ENCODE assay signal across 25 cellular contexts in the genomic region with DNA sequence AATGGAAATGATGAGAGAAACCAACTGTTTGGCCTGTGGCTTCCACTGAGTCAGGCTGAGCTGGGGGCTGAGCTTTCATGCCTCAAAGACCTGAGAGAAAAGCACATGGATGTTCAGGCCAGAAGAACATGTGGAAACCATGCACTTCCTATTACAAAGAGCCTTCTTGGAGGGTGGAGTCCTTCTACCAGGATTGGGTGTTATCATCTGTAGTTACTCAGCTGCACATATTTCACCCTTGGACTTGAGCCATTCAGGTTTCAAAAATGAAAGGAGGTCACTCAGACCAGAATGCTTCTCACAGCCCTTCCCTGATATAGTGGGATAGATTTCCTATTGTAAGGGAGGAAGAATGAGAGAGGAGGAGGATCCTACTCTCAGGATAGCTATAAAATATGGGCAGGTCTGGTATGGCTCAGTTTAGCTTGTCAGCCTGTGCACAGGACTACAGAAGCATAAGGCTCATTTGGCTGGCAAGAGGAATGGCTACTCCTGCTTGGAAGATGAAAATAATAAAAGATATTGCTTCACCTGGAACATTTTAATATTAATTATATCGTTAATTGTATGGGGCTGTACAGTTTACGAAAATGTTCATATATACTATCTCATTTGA.
"Had no signal": no experiment of that assay in that cellular context is flagged by ENCODE, and none has a peak within 500 bp of the region (broad histone marks: within the 10 kb centered on the region; RNA-seq: fewer than 3 reads in every experiment).

No MANE protein-coding gene starts in this region.

- H3K4me1 ChIP-seq: esophagus squamous epithelium, left lung, spleen, testis, tibial artery had no signal

- DNase-seq: dermis blood vessel endothelial cell; effector memory CD4-positive, alpha-beta T cell; esophagus squamous epithelium; gastrocnemius medialis; head of caudate nucleus; kidney; left lung; mesendoderm; midbrain; naive thymus-derived CD8-positive, alpha-beta T cell; occipital lobe; ovary; posterior cingulate gyrus; psoas muscle; right cardiac atrium; spleen; stimulated activated CD4-positive, alpha-beta T cell treated with anti-CD3 and anti-CD28 coated beads, Interleukin-4, amount 100 ng/mL, for 4 hours; stimulated activated naive CD8-positive, alpha-beta T cell treated with anti-CD3 and anti-CD28 coated beads, Interleukin-15, Interleukin-2, amounts not matched to agents 100 U/mL and 50 U/mL, for 24 hours; substantia nigra; testis; tibial artery had no signal

- H3K36me3 Mint-ChIP-seq: naive thymus-derived CD8-positive, alpha-beta T cell; stimulated activated memory B cell treated with anti-CD40 and anti-IgM and Interleukin-4, amounts not matched to agents 10 μg/mL and 1 μg/mL and 100 μg/mL, for 72 hours; type B pancreatic cell had no signal

- ATAC-seq: gastrocnemius medialis; left lung; naive thymus-derived CD8-positive, alpha-beta T cell; psoas muscle; right cardiac atrium; stimulated activated memory B cell treated with anti-CD40 and anti-IgM and Interleukin-4, amounts not matched to agents 10 μg/mL and 1 μg/mL and 100 μg/mL, for 72 hours; stimulated activated naive CD8-positive, alpha-beta T cell treated with anti-CD3 and anti-CD28 coated beads, Interleukin-15, Interleukin-2, amounts not matched to agents 100 U/mL and 50 U/mL, for 24 hours had no signal

- H3K27ac Mint-ChIP-seq: naive thymus-derived CD8-positive, alpha-beta T cell; stimulated activated memory B cell treated with anti-CD40 and anti-IgM and Interleukin-4, amounts not matched to agents 10 μg/mL and 1 μg/mL and 100 μg/mL, for 72 hours; type B pancreatic cell had no signal

- H3K9me3 Mint-ChIP-seq: type B pancreatic cell had no signal

- H3K4me1 Mint-ChIP-seq: naive thymus-derived CD8-positive, alpha-beta T cell; stimulated activated memory B cell treated with anti-CD40 and anti-IgM and Interleukin-4, amounts not matched to agents 10 μg/mL and 1 μg/mL and 100 μg/mL, for 72 hours had no signal

- H3K27me3 Mint-ChIP-seq: type B pancreatic cell had no signal

- H3K4me3 ChIP-seq: coronary artery, esophagus squamous epithelium, gastrocnemius medialis, left lung, ovary, psoas muscle, skin epidermis, spleen, testis, tibial artery had no signal

- H3K4me3 Mint-ChIP-seq: naive thymus-derived CD8-positive, alpha-beta T cell; stimulated activated memory B cell treated with anti-CD40 and anti-IgM and Interleukin-4, amounts not matched to agents 10 μg/mL and 1 μg/mL and 100 μg/mL, for 72 hours; type B pancreatic cell had no signal

- H3K36me3 ChIP-seq: esophagus squamous epithelium, gastrocnemius medialis, left lung, ovary, spleen, tibial artery had no signal

- H3K27ac ChIP-seq: coronary artery, esophagus squamous epithelium, gastrocnemius medialis, left lung, ovary, psoas muscle, skin epidermis, spleen, testis, tibial artery had no signal

- H3K27me3 ChIP-seq: esophagus squamous epithelium, gastrocnemius medialis, ovary, testis, tibial artery had no signal

- H3K9me3 ChIP-seq: esophagus squamous epithelium, gastrocnemius medialis, left lung, ovary, psoas muscle, spleen, testis, tibial artery had no signal
